11 cellular contexts compared by ENCODE assay signal in the genomic region with DNA sequence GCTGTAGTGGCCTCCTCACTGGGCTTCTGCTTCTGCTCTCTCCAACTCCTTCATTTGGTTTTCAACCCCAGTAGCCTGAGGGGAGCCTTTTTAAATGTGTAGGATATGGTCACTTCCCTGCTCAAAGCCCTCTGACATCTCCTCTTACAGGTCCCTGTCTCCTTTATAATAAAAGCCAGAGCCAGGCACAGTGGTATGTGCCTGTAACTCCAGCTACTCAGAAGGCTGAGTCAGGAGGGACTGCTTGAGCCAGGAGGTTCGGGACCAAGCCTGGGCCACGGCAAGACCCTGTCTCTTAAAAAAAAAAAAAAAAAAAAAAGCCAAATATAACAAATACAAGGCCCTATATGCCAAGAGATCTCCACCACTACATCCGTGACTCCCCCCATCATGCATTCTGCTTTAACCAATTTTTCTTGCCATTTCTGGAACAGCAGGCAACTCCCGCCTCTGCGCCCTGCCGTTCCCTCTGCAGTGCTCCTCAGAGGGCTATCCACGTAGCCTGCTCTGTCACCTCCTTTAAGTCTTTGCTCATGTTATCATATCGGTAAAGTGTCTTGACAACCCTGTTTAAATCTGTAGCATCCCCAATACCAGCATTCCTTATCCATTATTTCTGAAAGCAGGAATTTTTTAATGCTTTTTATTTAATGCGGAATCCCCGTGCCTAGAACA. TPM values are rescaled to one million over a fixed set of nuclear protein-coding genes. Genes with fewer than 3 reads are reported as not detected.
DNase-seq lines count a peak whose midpoint lies in the region; ATAC-seq, FAIRE-seq and TF ChIP-seq lines count a peak whose summit lies in the region.
"Had no signal": no experiment of that assay in that cellular context is flagged by ENCODE, and none has a peak within 500 bp of the region (broad histone marks: within the 10 kb centered on the region; RNA-seq: fewer than 3 reads in every experiment).

No MANE protein-coding gene starts in this region.

- TF ChIP-seq EP300 in A549 (IDR thresholded peaks at IDR 0.05) = no peak

- H3K4me1 ChIP-seq in A549 (peaks cover 21% of the 10 kb centered on the region; the same call in 2 of the 3 replicates), HCT116 (ENCODE audit: control insufficient read depth in 1 of 2, insufficient read depth in 2 of 2, low read length in 2 of 2) (peaks cover 6 to 40% of the 10 kb centered on the region in 2 experiments; a peak in 3 of 4 replicates), muscle layer of colon (ENCODE audit: insufficient read depth, low read length) (peaks cover 6% of the 10 kb centered on the region)

- FAIRE-seq in A549 (lab: Jason Lieb, UNC) = no peak

- ATAC-seq in A549 (no peak), HCT116 (no peak), GM21786 (IDR thresholded peaks at IDR 0.05; ENCODE audit: unreplicated experiment) (no peak)

- H3K27me3 ChIP-seq in HCT116 (ENCODE audit: insufficient read depth, low read length) (no peaks in the 10 kb centered on the region), muscle layer of colon (ENCODE audit: control insufficient read depth in 1 of 2, insufficient read depth in 2 of 2, low read length in 2 of 2) (no peaks in the 10 kb centered on the region)

- intact Hi-C loops in HCT116 (cut with micrococcal nuclease) = no loop called here

- no peaks in the 10 kb centered on the region for H3K9me2 ChIP-seq in HCT116 (ENCODE audit: insufficient read depth)

- H2AFZ ChIP-seq in HCT116 (ENCODE audit: low read depth, low read length, poor library complexity, severe bottlenecking) = no peak overlapping the region

- peak overlapping the region; percentile 85 for H3K4me2 ChIP-seq in A549
- peak overlapping the region; percentile 28; the same call in 1 of the 2 replicates for H3K4me2 ChIP-seq in HCT116 (ENCODE audit: low read length)

- H3K4me3 ChIP-seq in A549 (peak overlapping the region; percentile 66), HCT116 (replicated peaks in 1 of 2; ENCODE audit: low read depth in 1 of 2, low read length in 2 of 2) (no peak overlapping the region), muscle layer of colon (ENCODE audit: low read depth in 1 of 2, low read length in 2 of 2) (peak overlapping the region; percentile 39 to 47)

- H3K79me2 ChIP-seq in HCT116 (ENCODE audit: insufficient read depth, low read length) = peaks cover 28% of the 10 kb centered on the region

- CTCF ChIA-PET in A549 (lab: Yijun Ruan, JAX) = interaction anchor here (1.6 to 2.2 kb wide), 3 partner anchors 10 to 21 kb away, joined by 8 to 10 read pairs (median 10); a partner anchor contains a TSS
- CTCF ChIA-PET in HCT116 (lab: Charles Lee) = interaction anchor here (1.1 kb wide), 1 partner anchor 13 kb away, joined by 6 read pairs; a partner anchor contains a TSS

- peaks cover 3% of the 10 kb centered on the region; the same call in 1 of the 2 replicates for H4K20me1 ChIP-seq in HCT116 (ENCODE audit: insufficient read depth)

- no TSS peak for BruUV-seq in HCT116 (replicated peaks; lab: Mats Ljungman, UMichigan)

- H3K27ac ChIP-seq in A549 (peak overlapping the region; percentile 89 to 91; a peak in 5 of 6 replicates), HCT116 (ENCODE audit: low read depth, low read length) (no peak overlapping the region), caudate nucleus (ENCODE audit: low read depth, low read length) (peak overlapping the region; percentile 7), muscle layer of colon (ENCODE audit: low read depth, low read length) (no peak overlapping the region)

- H3K9me3 ChIP-seq in A549 (no peaks in the 10 kb centered on the region), HCT116 (ENCODE audit: control insufficient read depth in 1 of 2, insufficient read depth in 1 of 2, low read depth in 1 of 2, low read length in 2 of 2) (no peaks in the 10 kb centered on the region), muscle layer of colon (ENCODE audit: low read length) (no peaks in the 10 kb centered on the region)
- H3K9me3 ChIP-seq: mucosa of descending colon had no signal

- TF ChIP-seq RAD21 in A549 (conservative IDR thresholded peaks at IDR 0.05 in 1 of 2, IDR thresholded peaks at IDR 0.05 in 1 of 2) = no peak
- TF ChIP-seq RAD21 in HCT116 (IDR thresholded peaks at IDR 0.05; ENCODE audit: low read depth) = no peak

- TF ChIP-seq CTCF in A549 (IDR thresholded peaks at IDR 0.05) = no peak
- no peak for TF ChIP-seq CTCF in HCT116 (IDR thresholded peaks at IDR 0.05 in 2 of 3, conservative IDR thresholded peaks at IDR 0.05 in 1 of 3; ENCODE audit: borderline replicate concordance in 1 of 3, insufficient read depth in 1 of 3, low read depth in 2 of 3, low read length in 2 of 3)

- POLR2A ChIA-PET in A549 (lab: Yijun Ruan, JAX) (interaction anchor here (1.1 kb wide), 1 partner anchor 9 kb away, joined by 3 read pairs; a partner anchor contains a TSS), HCT116 (lab: Charles Lee) (no interaction called here)

- H3K36me3 ChIP-seq in HCT116 (ENCODE audit: control insufficient read depth in 1 of 2, insufficient read depth in 2 of 2, low read length in 2 of 2) = peaks cover 10 to 34% of the 10 kb centered on the region in 2 experiments; a peak in 2 of 4 replicates
- peaks cover 23% of the 10 kb centered on the region for H3K36me3 ChIP-seq in muscle layer of colon (ENCODE audit: insufficient read depth, low read length)

- RAD21 ChIA-PET in HCT116 (lab: Charles Lee; ENCODE audit: low non-redundant PET in 1 of 2, low total read pairs in 2 of 2, uncharacterized antibody in 2 of 2, unreplicated experiment in 2 of 2) = no interaction called here

- DNase-seq in A549 (ENCODE audit: low read depth in 1 of 2, low spot score in 1 of 2) = no peak
- no peak for DNase-seq in HCT116 (ENCODE audit: low read depth, low spot score)
- DNase-seq in caudate nucleus (lab: John Stamatoyannopoulos, UW) = peak in 5 of 61 donors; percentile 12 to 37 (median 20)
- no peak for DNase-seq in HT-29 (ENCODE audit: low spot score)
- DNase-seq in midbrain (lab: John Stamatoyannopoulos, UW) = no peak
- DNase-seq in cerebellar cortex (ENCODE audit: low spot score) = no peak
- DNase-seq: GDM1, NCI-H82 had no signal

- WGBS in A549 (ENCODE audit: missing lambda C conversion rate) = 92% methylated on average over 10 of the region's 10 CpGs

- H3K9ac ChIP-seq in HCT116 (ENCODE audit: low read length) (no peak overlapping the region), muscle layer of colon (ENCODE audit: low read length) (peak overlapping the region; percentile 27)

- TF ChIP-seq POLR2A in A549 (IDR thresholded peaks at IDR 0.05; ENCODE audit: low read length) (no peak), HCT116 (IDR thresholded peaks at IDR 0.05; ENCODE audit: borderline replicate concordance, extremely low read depth, insufficient read depth, insufficient read length) (no peak)

TF ChIP-seq in A549, 52 proteins besides CTCF, POLR2A, EP300 and RAD21 (continues in another document):
- no peak for TF ChIP-seq FOSL2 (IDR thresholded peaks at IDR 0.05)
- TF ChIP-seq FOSL2 (CRISPR knock-in tag; IDR thresholded peaks at IDR 0.05) = no peak

TF ChIP-seq in HCT116, 20 proteins besides CTCF, POLR2A, EP300 and RAD21:
- TF ChIP-seq YY1 (IDR thresholded peaks at IDR 0.05; ENCODE audit: extremely low read depth, insufficient replicate concordance, low read depth, low read length) (no peak), JUND (IDR thresholded peaks at IDR 0.05) (no peak), EZH2 (IDR thresholded peaks at IDR 0.05) (no peak)

RNA-seq across cellular contexts. Expression of a gene that starts 9.4 kb away (rescaled TPM):
- polyA plus RNA-seq in A549 (2011; rRNA removed) (5.0 and 5.7 TPM in 2 replicates), A549 (2017; fragmentation: RNase III; extraction: RNeasy Plus Mini Kit Qiagen cat#74134 plus additional on column Dnase treatment) (6.8 to 7.9 TPM (median 7.2 TPM) in 3 replicates)
- 13.6 and 22.1 TPM in 2 replicates for polyA plus RNA-seq in A549 (2012; cell fraction: cytosol; rRNA removed)
- polyA plus RNA-seq in A549 (2012; cell fraction: nucleus; rRNA removed) = 12.7 and 26.3 TPM in 2 replicates
- polyA minus RNA-seq in A549 (2011; rRNA and poly(A)+ RNA removed) = 2.8 and 3.6 TPM in 2 replicates
- total RNA-seq in HCT116 (2021; ENCODE audit: unreplicated experiment) = 11.0 TPM
- 5.7 and 7.0 TPM in 2 replicates for polyA plus RNA-seq in HCT116 (2012)
- 12.6 and 17.7 TPM in 2 replicates for total RNA-seq in HT-29 (2014; rRNA removed; shearing (Covaris generic))

RNA-seq across cellular contexts. Expression of a gene that starts 13.1 kb away (rescaled TPM):
- polyA plus RNA-seq in A549 (2011; rRNA removed) = 105 and 122 TPM in 2 replicates
- polyA plus RNA-seq in A549 (2012; cell fraction: cytosol; rRNA removed) = 179 and 200 TPM in 2 replicates
- 106 and 110 TPM in 2 replicates for polyA plus RNA-seq in A549 (2012; cell fraction: nucleus; rRNA removed)
- 114 to 121 TPM (median 120 TPM) in 3 replicates for polyA plus RNA-seq in A549 (2017; fragmentation: RNase III; extraction: RNeasy Plus Mini Kit Qiagen cat#74134 plus additional on column Dnase treatment)
- polyA minus RNA-seq in A549 (2011; rRNA and poly(A)+ RNA removed) = 36.0 and 47.7 TPM in 2 replicates
- total RNA-seq in HCT116 (2021; ENCODE audit: unreplicated experiment) = 125 TPM
- polyA plus RNA-seq in HCT116 (2012) = 61.4 and 73.4 TPM in 2 replicates
- total RNA-seq in HT-29 (2014; rRNA removed; shearing (Covaris generic)) = 107 and 111 TPM in 2 replicates

RNA-seq across cellular contexts. Expression of a gene that starts 21.5 kb away (rescaled TPM):
- polyA plus RNA-seq in A549 (2011; rRNA removed) = 7.0 and 9.3 TPM in 2 replicates
- polyA plus RNA-seq in A549 (2012; cell fraction: cytosol; rRNA removed) = 8.1 and 10.4 TPM in 2 replicates
- polyA plus RNA-seq in A549 (2012; cell fraction: nucleus; rRNA removed) = 12.0 and 13.2 TPM in 2 replicates
- 9.1 to 10.4 TPM (median 9.7 TPM) in 3 replicates for polyA plus RNA-seq in A549 (2017; fragmentation: RNase III; extraction: RNeasy Plus Mini Kit Qiagen cat#74134 plus additional on column Dnase treatment)
- polyA minus RNA-seq in A549 (2011; rRNA and poly(A)+ RNA removed) = 7.2 and 9.6 TPM in 2 replicates
- total RNA-seq in HCT116 (2021; ENCODE audit: unreplicated experiment) = 17.9 TPM
- polyA plus RNA-seq in HCT116 (2012) = 12.8 and 15.5 TPM in 2 replicates
- 19.0 and 20.3 TPM in 2 replicates for total RNA-seq in HT-29 (2014; rRNA removed; shearing (Covaris generic))

RNA-seq across cellular contexts. Expression of a gene that starts 28.9 kb away (rescaled TPM):
- polyA plus RNA-seq in A549 (2011; rRNA removed) (61.5 and 72.6 TPM in 2 replicates), A549 (2017; fragmentation: RNase III; extraction: RNeasy Plus Mini Kit Qiagen cat#74134 plus additional on column Dnase treatment) (42.8 to 48.9 TPM (median 47.8 TPM) in 3 replicates)
- 36.4 and 42.6 TPM in 2 replicates for polyA plus RNA-seq in A549 (2012; cell fraction: cytosol; rRNA removed)
- polyA plus RNA-seq in A549 (2012; cell fraction: nucleus; rRNA removed) = 16.1 and 18.8 TPM in 2 replicates
- 32.3 and 37.4 TPM in 2 replicates for polyA minus RNA-seq in A549 (2011; rRNA and poly(A)+ RNA removed)
- total RNA-seq in HCT116 (2021; ENCODE audit: unreplicated experiment) = 51.3 TPM
- 50.3 and 51.4 TPM in 2 replicates for polyA plus RNA-seq in HCT116 (2012)
- 11.0 and 12.4 TPM in 2 replicates for total RNA-seq in HT-29 (2014; rRNA removed; shearing (Covaris generic))

RNA-seq across cellular contexts. Expression of a gene that starts 34.4 kb away (rescaled TPM):
- polyA plus RNA-seq in A549 (2011; rRNA removed) (0.13 and 0.17 TPM in 2 replicates), A549 (2017; fragmentation: RNase III; extraction: RNeasy Plus Mini Kit Qiagen cat#74134 plus additional on column Dnase treatment) (0.58 to 0.73 TPM (median 0.65 TPM) in 3 replicates)
- 0.75 and 0.91 TPM in 2 replicates for polyA plus RNA-seq in A549 (2012; cell fraction: cytosol; rRNA removed)
- 0.54 and 0.69 TPM in 2 replicates for polyA plus RNA-seq in A549 (2012; cell fraction: nucleus; rRNA removed)
- polyA minus RNA-seq in A549 (2011; rRNA and poly(A)+ RNA removed) = not detected in 2 replicates
- 3.4 TPM for total RNA-seq in HCT116 (2021; ENCODE audit: unreplicated experiment)
- 2.3 and 2.4 TPM in 2 replicates for polyA plus RNA-seq in HCT116 (2012)
- 0.16 TPM in 1 of 2 replicates, not detected in the other for total RNA-seq in HT-29 (2014; rRNA removed; shearing (Covaris generic))

Comparison
In these comparisons a context has a peak if more than half of its experiments do, and no peak if none do; other contexts are left out.
1. H3K27ac ChIP-seq: peak in A549 (2 of 2) and caudate nucleus (single experiment); none in HCT116 (single experiment) and muscle layer of colon (single experiment).
2. H3K4me3 ChIP-seq: peak in A549 (single experiment) and muscle layer of colon (2 of 2); none in HCT116 (0 of 2).